Comparison of ENCODE assay signal across 8 cellular contexts in the genomic region with DNA sequence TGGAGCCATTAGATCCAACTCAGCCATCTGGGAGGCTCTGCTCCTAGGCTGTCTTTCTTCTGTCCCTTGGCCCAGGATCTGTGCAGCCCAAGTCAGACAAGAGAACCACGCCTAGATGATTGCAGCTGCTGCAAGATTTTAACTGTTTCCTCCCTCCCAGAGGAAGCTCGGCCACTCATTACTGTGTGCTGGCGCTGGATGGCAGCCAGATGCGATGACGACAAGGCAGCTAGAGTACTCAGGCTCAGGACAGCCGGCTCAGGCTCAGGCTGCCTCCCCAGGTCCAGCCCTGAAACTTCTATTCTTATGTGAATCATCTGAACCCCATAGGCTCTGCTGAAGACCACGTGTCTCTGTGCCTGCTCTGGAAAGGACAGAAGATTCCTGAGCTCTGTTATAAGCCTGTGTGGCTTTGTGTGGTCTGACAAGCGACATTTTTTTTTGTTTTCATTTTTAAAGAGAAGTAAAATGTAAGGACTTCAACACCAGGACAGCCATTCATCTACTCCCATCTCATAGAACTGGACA. TPM values are rescaled to one million over a fixed set of nuclear protein-coding genes. Genes with fewer than 3 reads are reported as not detected.
DNase-seq lines count a peak whose midpoint lies in the region; ATAC-seq and TF ChIP-seq lines count a peak whose summit lies in the region.

No MANE protein-coding gene starts in this region.

- H3K4me1 Mint-ChIP-seq in activated T-helper 1 cell treated with anti-CD3 and anti-CD28 coated beads, Interleukin-12 subunit alpha, Interleukin-12 subunit beta, Interleukin-2, Interleukin-4 antibody, amounts not matched to agents 30 ng/mL and 10 ng/mL and 1 ng/mL, durations not matched to agents 14 hours and 24 hours and 36 hours (ENCODE audit: low read depth): peaks cover 46% of the 10 kb centered on the region

- H3K4me3 Mint-ChIP-seq in activated T-helper 1 cell treated with anti-CD3 and anti-CD28 coated beads, Interleukin-12 subunit alpha, Interleukin-12 subunit beta, Interleukin-2, Interleukin-4 antibody, amounts not matched to agents 30 ng/mL and 10 ng/mL and 1 ng/mL, durations not matched to agents 14 hours and 24 hours and 36 hours: peak overlapping the region; percentile 85

- no peaks in the 10 kb centered on the region for H3K27me3 Mint-ChIP-seq in activated T-helper 1 cell treated with anti-CD3 and anti-CD28 coated beads, Interleukin-12 subunit alpha, Interleukin-12 subunit beta, Interleukin-2, Interleukin-4 antibody, amounts not matched to agents 30 ng/mL and 10 ng/mL and 1 ng/mL, durations not matched to agents 14 hours and 24 hours and 36 hours (ENCODE audit: insufficient read depth)

- H3K27ac ChIP-seq in AG04450 (ENCODE audit: low read depth, low read length): peak overlapping the region; percentile 84

- peak overlapping the region; percentile 76 for H3K4me3 ChIP-seq in AG04450 (ENCODE audit: low read depth, low read length)

- DNase-seq in AG04450 (ENCODE audit: low read depth, low spot score) (peak; percentile 95), NCI-H510A treated with DMSO at 0.1 percent for 48 hours (lab: John Stamatoyannopoulos, UW) (peak; percentile 97), globus pallidus (ENCODE audit: low spot score) (peak; percentile 78), non-pigmented ciliary epithelial cell (ENCODE audit: low read depth) (peak; percentile 96)
- DNase-seq in activated T-helper 1 cell treated with anti-CD3 and anti-CD28 coated beads, Interleukin-12 subunit alpha, Interleukin-12 subunit beta, Interleukin-2, Interleukin-4 antibody, amounts not matched to agents 30 ng/mL and 10 ng/mL and 1 ng/mL, durations not matched to agents 14 hours and 24 hours and 36 hours (ENCODE audit: low spot score): peak; percentile 41

- peak overlapping the region; percentile 75 for H3K27ac Mint-ChIP-seq in activated T-helper 1 cell treated with anti-CD3 and anti-CD28 coated beads, Interleukin-12 subunit alpha, Interleukin-12 subunit beta, Interleukin-2, Interleukin-4 antibody, amounts not matched to agents 30 ng/mL and 10 ng/mL and 1 ng/mL, durations not matched to agents 14 hours and 24 hours and 36 hours

- H3K27me3 ChIP-seq in AG04450 (ENCODE audit: control insufficient read depth, insufficient read depth, low read length): no peaks in the 10 kb centered on the region

- no peak for TF ChIP-seq CTCF in AG04450 (IDR thresholded peaks at IDR 0.05; ENCODE audit: low read depth, low read length)

- CTCF ChIA-PET in AG04450 (lab: Charles Lee): no interaction called here

- H3K9me3 Mint-ChIP-seq in activated T-helper 1 cell treated with anti-CD3 and anti-CD28 coated beads, Interleukin-12 subunit alpha, Interleukin-12 subunit beta, Interleukin-2, Interleukin-4 antibody, amounts not matched to agents 30 ng/mL and 10 ng/mL and 1 ng/mL, durations not matched to agents 14 hours and 24 hours and 36 hours: no peaks in the 10 kb centered on the region

- ATAC-seq in GM18502 (IDR thresholded peaks at IDR 0.05; ENCODE audit: poor library complexity, unreplicated experiment): peak; percentile 81
- peak; percentile 93 for ATAC-seq in HG03378 (IDR thresholded peaks at IDR 0.05; ENCODE audit: unreplicated experiment)
- ATAC-seq in GM18873 (IDR thresholded peaks at IDR 0.05; ENCODE audit: low FRiP score, unreplicated experiment): no peak

- intact Hi-C loops in activated T-helper 1 cell treated with anti-CD3 and anti-CD28 coated beads, Interleukin-12 subunit alpha, Interleukin-12 subunit beta, Interleukin-2, Interleukin-4 antibody, amounts not matched to agents 30 ng/mL and 10 ng/mL and 1 ng/mL, durations not matched to agents 14 hours and 24 hours and 36 hours (cut with micrococcal nuclease): no loop called here

- POLR2A ChIA-PET in AG04450 (lab: Yijun Ruan, JAX): interaction anchor here (0.5 to 1.0 kb wide), 4 partner anchors 10 to 347 kb away, joined by 3 to 6 read pairs (median 4); a partner anchor contains a TSS

- no peaks in the 10 kb centered on the region for H3K9me3 ChIP-seq in AG04450 (ENCODE audit: control insufficient read depth, insufficient read depth, low read length)

- H3K36me3 Mint-ChIP-seq in activated T-helper 1 cell treated with anti-CD3 and anti-CD28 coated beads, Interleukin-12 subunit alpha, Interleukin-12 subunit beta, Interleukin-2, Interleukin-4 antibody, amounts not matched to agents 30 ng/mL and 10 ng/mL and 1 ng/mL, durations not matched to agents 14 hours and 24 hours and 36 hours (ENCODE audit: low read depth): peaks cover 14% of the 10 kb centered on the region

RNA-seq across cellular contexts. Expression of a gene that starts 32.1 kb away (rescaled TPM):
- 0.66 and 0.97 TPM in 2 replicates for polyA plus RNA-seq in AG04450 (2011; rRNA removed)
- polyA minus RNA-seq in AG04450 (2011; rRNA and poly(A)+ RNA removed): 2.3 and 2.6 TPM in 2 replicates
- total RNA-seq in activated T-helper 1 cell treated with anti-CD3 and anti-CD28 coated beads, Interleukin-12 subunit alpha, Interleukin-12 subunit beta, Interleukin-2, Interleukin-4 antibody, amounts not matched to agents 30 ng/mL and 10 ng/mL and 1 ng/mL, durations not matched to agents 14 hours and 24 hours and 36 hours: 1.0 and 1.5 TPM in 2 replicates

RNA-seq across cellular contexts. Expression of a gene that starts 32.5 kb away (rescaled TPM):
- polyA plus RNA-seq in AG04450 (2011; rRNA removed): 55.9 and 60.0 TPM in 2 replicates
- 83.7 and 98.1 TPM in 2 replicates for polyA minus RNA-seq in AG04450 (2011; rRNA and poly(A)+ RNA removed)
- total RNA-seq in activated T-helper 1 cell treated with anti-CD3 and anti-CD28 coated beads, Interleukin-12 subunit alpha, Interleukin-12 subunit beta, Interleukin-2, Interleukin-4 antibody, amounts not matched to agents 30 ng/mL and 10 ng/mL and 1 ng/mL, durations not matched to agents 14 hours and 24 hours and 36 hours: 15.9 and 16.7 TPM in 2 replicates

RNA-seq across cellular contexts. Expression of a gene that starts 47.9 kb away (rescaled TPM):
- polyA plus RNA-seq in AG04450 (2011; rRNA removed): 25.3 and 30.9 TPM in 2 replicates
- polyA minus RNA-seq in AG04450 (2011; rRNA and poly(A)+ RNA removed): 32.4 and 39.4 TPM in 2 replicates
- 26.3 and 30.2 TPM in 2 replicates for total RNA-seq in activated T-helper 1 cell treated with anti-CD3 and anti-CD28 coated beads, Interleukin-12 subunit alpha, Interleukin-12 subunit beta, Interleukin-2, Interleukin-4 antibody, amounts not matched to agents 30 ng/mL and 10 ng/mL and 1 ng/mL, durations not matched to agents 14 hours and 24 hours and 36 hours

Comparison
In these comparisons a context has a peak if more than half of its experiments do, and no peak if none do; other contexts are left out.
1. DNase-seq: peak in every context shown above with its lines; median percentile 97 in NCI-H510A treated with DMSO at 0.1 percent for 48 hours; 96 in non-pigmented ciliary epithelial cell; 95 in AG04450; 78 in globus pallidus; 41 in activated T-helper 1 cell treated with anti-CD3 and anti-CD28 coated beads, Interleukin-12 subunit alpha, Interleukin-12 subunit beta, Interleukin-2, Interleukin-4 antibody, amounts not matched to agents 30 ng/mL and 10 ng/mL and 1 ng/mL, durations not matched to agents 14 hours and 24 hours and 36 hours.